In the genomic region with DNA sequence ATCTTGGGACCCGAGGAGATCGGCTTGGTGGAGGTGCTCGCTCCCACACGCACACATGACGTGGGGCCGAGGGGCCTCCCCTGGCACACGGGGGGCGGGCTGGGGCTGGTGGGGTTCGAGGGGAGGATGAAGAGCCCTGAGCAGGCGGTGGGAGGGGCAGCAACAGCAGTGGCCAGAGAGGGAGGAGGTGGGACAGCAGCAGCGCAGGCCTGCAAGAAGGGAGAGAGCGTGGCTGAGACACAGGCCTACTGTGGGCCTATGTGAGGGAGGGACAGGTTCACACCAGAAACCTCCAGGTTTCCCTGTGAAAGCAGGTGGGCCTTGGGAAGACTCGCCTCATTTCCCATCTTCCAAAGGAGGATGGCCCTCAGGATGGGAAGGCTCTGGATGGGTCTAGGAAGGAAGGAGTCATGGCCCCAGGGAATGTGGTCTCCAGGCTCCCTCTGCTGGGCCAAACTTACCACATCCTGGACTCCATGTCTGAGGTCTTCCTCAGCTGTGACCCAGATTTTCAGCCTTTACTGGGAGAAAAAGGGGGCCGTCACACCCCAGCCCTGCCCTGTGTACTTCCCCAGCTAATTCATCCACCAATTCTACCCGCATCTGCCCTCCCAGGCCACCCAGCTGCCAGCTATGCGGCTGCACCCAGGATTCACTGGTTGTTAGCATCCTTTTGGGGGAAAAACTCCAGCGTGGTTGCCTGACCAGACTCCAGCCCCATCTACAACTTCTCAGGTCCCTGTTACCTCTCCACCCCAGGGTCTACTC, we compare ENCODE assay signal across 8 cellular contexts. TPM values are rescaled to one million over a fixed set of nuclear protein-coding genes. Genes with fewer than 3 reads are reported as not detected.
A peak's percentile ranks its signal among the peaks of the same experiment; 100 is the strongest.
DNase-seq lines count a peak whose midpoint lies in the region; ATAC-seq and TF ChIP-seq lines count a peak whose summit lies in the region.

No MANE protein-coding gene starts in this region.

- no peak overlapping the region for H3K27ac ChIP-seq in stomach

- no peaks in the 10 kb centered on the region for H3K9me3 Mint-ChIP-seq in activated T-helper 1 cell treated with anti-CD3 and anti-CD28 coated beads, Interleukin-12 subunit alpha, Interleukin-12 subunit beta, Interleukin-2, Interleukin-4 antibody, amounts not matched to agents 30 ng/mL and 10 ng/mL and 1 ng/mL, durations not matched to agents 14 hours and 24 hours and 36 hours

- H3K9me3 ChIP-seq in stomach: no peaks in the 10 kb centered on the region

- TF ChIP-seq EP300 in stomach (IDR thresholded peaks at IDR 0.05): no peak

- TF ChIP-seq POLR2A in stomach (IDR thresholded peaks at IDR 0.05): no peak

- no peak for ATAC-seq in HG03095 (IDR thresholded peaks at IDR 0.05; ENCODE audit: unreplicated experiment)

- peaks cover 9 to 86% (median 47%) of the 10 kb centered on the region in 3 donors for H3K27me3 ChIP-seq in stomach

- no peaks in the 10 kb centered on the region for H3K36me3 ChIP-seq in stomach

- H3K27me3 Mint-ChIP-seq in activated T-helper 1 cell treated with anti-CD3 and anti-CD28 coated beads, Interleukin-12 subunit alpha, Interleukin-12 subunit beta, Interleukin-2, Interleukin-4 antibody, amounts not matched to agents 30 ng/mL and 10 ng/mL and 1 ng/mL, durations not matched to agents 14 hours and 24 hours and 36 hours (ENCODE audit: insufficient read depth): peaks cover 46% of the 10 kb centered on the region

- DNase-seq in NCI-H2196 (lab: John Stamatoyannopoulos, UW; ENCODE audit: unreplicated experiment): peak; percentile 9
- no peak for DNase-seq in NCI-H2196 treated with DMSO at 0.1 percent for 48 hours (lab: John Stamatoyannopoulos, UW; ENCODE audit: unreplicated experiment)
- peak; percentile 50 for DNase-seq in HK-2 (ENCODE audit: unreplicated experiment)
- peak; percentile 76 for DNase-seq in SW480 (ENCODE audit: low spot score)
- DNase-seq in foreskin melanocyte: peak; percentile 51
- DNase-seq in stomach: peak; percentile 42
- no peak for DNase-seq in activated T-helper 1 cell treated with anti-CD3 and anti-CD28 coated beads, Interleukin-12 subunit alpha, Interleukin-12 subunit beta, Interleukin-2, Interleukin-4 antibody, amounts not matched to agents 30 ng/mL and 10 ng/mL and 1 ng/mL, durations not matched to agents 14 hours and 24 hours and 36 hours (ENCODE audit: low spot score)

- 58 to 72% (median 65%) methylated on average over 15 to 17 of the region's 17 CpGs for WGBS in stomach, 5 donors

- no peaks in the 10 kb centered on the region for H3K36me3 Mint-ChIP-seq in activated T-helper 1 cell treated with anti-CD3 and anti-CD28 coated beads, Interleukin-12 subunit alpha, Interleukin-12 subunit beta, Interleukin-2, Interleukin-4 antibody, amounts not matched to agents 30 ng/mL and 10 ng/mL and 1 ng/mL, durations not matched to agents 14 hours and 24 hours and 36 hours (ENCODE audit: low read depth)

- no peak overlapping the region for H3K27ac Mint-ChIP-seq in activated T-helper 1 cell treated with anti-CD3 and anti-CD28 coated beads, Interleukin-12 subunit alpha, Interleukin-12 subunit beta, Interleukin-2, Interleukin-4 antibody, amounts not matched to agents 30 ng/mL and 10 ng/mL and 1 ng/mL, durations not matched to agents 14 hours and 24 hours and 36 hours

- H3K4me3 Mint-ChIP-seq in activated T-helper 1 cell treated with anti-CD3 and anti-CD28 coated beads, Interleukin-12 subunit alpha, Interleukin-12 subunit beta, Interleukin-2, Interleukin-4 antibody, amounts not matched to agents 30 ng/mL and 10 ng/mL and 1 ng/mL, durations not matched to agents 14 hours and 24 hours and 36 hours: no peak overlapping the region

- no peak overlapping the region for H3K4me3 ChIP-seq in stomach

- intact Hi-C loops in stomach (cut with DNase I; ENCODE audit: low total_unique reads): no loop called here
- intact Hi-C loops in activated T-helper 1 cell treated with anti-CD3 and anti-CD28 coated beads, Interleukin-12 subunit alpha, Interleukin-12 subunit beta, Interleukin-2, Interleukin-4 antibody, amounts not matched to agents 30 ng/mL and 10 ng/mL and 1 ng/mL, durations not matched to agents 14 hours and 24 hours and 36 hours (cut with micrococcal nuclease): no loop called here

- peaks cover 6% of the 10 kb centered on the region for H3K4me1 Mint-ChIP-seq in activated T-helper 1 cell treated with anti-CD3 and anti-CD28 coated beads, Interleukin-12 subunit alpha, Interleukin-12 subunit beta, Interleukin-2, Interleukin-4 antibody, amounts not matched to agents 30 ng/mL and 10 ng/mL and 1 ng/mL, durations not matched to agents 14 hours and 24 hours and 36 hours (ENCODE audit: low read depth)

- peak in 3 of 7 experiments; percentile 20 to 30 (median 30) for TF ChIP-seq CTCF in stomach (IDR thresholded peaks at IDR 0.05)

- peaks cover 14 to 22% (median 18%) of the 10 kb centered on the region in 4 donors for H3K4me1 ChIP-seq in stomach

RNA-seq across cellular contexts. Expression of a gene that starts 2.8 kb away (rescaled TPM):
- total RNA-seq in stomach: under 1 TPM in 2 of 5 donors, not detected in 3; 0.14 to 0.37 TPM
- polyA plus RNA-seq in stomach: 1 to 10 TPM in 2 of 3 donors, under 1 TPM in 1; 0.50 to 1.7 (median 1.5) TPM
- 0.07 and 0.08 TPM in 2 replicates for total RNA-seq in activated T-helper 1 cell treated with anti-CD3 and anti-CD28 coated beads, Interleukin-12 subunit alpha, Interleukin-12 subunit beta, Interleukin-2, Interleukin-4 antibody, amounts not matched to agents 30 ng/mL and 10 ng/mL and 1 ng/mL, durations not matched to agents 14 hours and 24 hours and 36 hours

RNA-seq across cellular contexts. Expression of a gene that starts 8.6 kb away (rescaled TPM):
- total RNA-seq in stomach: 100 to 1,000 TPM in 1 of 5 donors, 10 to 100 TPM in 4; 16.5 to 207 (median 35.6) TPM
- 10 to 100 TPM; 16.7 to 21.8 (median 20.2) TPM for polyA plus RNA-seq in stomach
- total RNA-seq in activated T-helper 1 cell treated with anti-CD3 and anti-CD28 coated beads, Interleukin-12 subunit alpha, Interleukin-12 subunit beta, Interleukin-2, Interleukin-4 antibody, amounts not matched to agents 30 ng/mL and 10 ng/mL and 1 ng/mL, durations not matched to agents 14 hours and 24 hours and 36 hours: 79.6 and 89.8 TPM in 2 replicates

RNA-seq across cellular contexts. Expression of a gene that starts 26.1 kb away (rescaled TPM):
- 10 to 100 TPM in 4 of 5 donors, 1 to 10 TPM in 1; 5.8 to 50.0 (median 25.7) TPM for total RNA-seq in stomach
- 10 to 100 TPM; 45.2 to 54.2 (median 51.6) TPM for polyA plus RNA-seq in stomach
- total RNA-seq in activated T-helper 1 cell treated with anti-CD3 and anti-CD28 coated beads, Interleukin-12 subunit alpha, Interleukin-12 subunit beta, Interleukin-2, Interleukin-4 antibody, amounts not matched to agents 30 ng/mL and 10 ng/mL and 1 ng/mL, durations not matched to agents 14 hours and 24 hours and 36 hours: 34.6 and 36.2 TPM in 2 replicates

RNA-seq across cellular contexts. Expression of a gene that starts 34.8 kb away (rescaled TPM):
- total RNA-seq in stomach: 10 to 100 TPM in 4 of 5 donors, 1 to 10 TPM in 1; 8.7 to 51.8 (median 33.5) TPM
- 10 to 100 TPM; 25.5 to 53.6 (median 43.6) TPM for polyA plus RNA-seq in stomach
- total RNA-seq in activated T-helper 1 cell treated with anti-CD3 and anti-CD28 coated beads, Interleukin-12 subunit alpha, Interleukin-12 subunit beta, Interleukin-2, Interleukin-4 antibody, amounts not matched to agents 30 ng/mL and 10 ng/mL and 1 ng/mL, durations not matched to agents 14 hours and 24 hours and 36 hours: 14.6 and 15.0 TPM in 2 replicates

RNA-seq across cellular contexts. Expression of a gene that starts 50.5 kb away (rescaled TPM):
- total RNA-seq in stomach: 1 to 10 TPM in 2 of 5 donors, not detected in 3; 2.2 to 6.4 TPM
- polyA plus RNA-seq in stomach: 1 to 10 TPM in 2 of 3 donors, under 1 TPM in 1; 0.31 to 1.6 (median 1.1) TPM
- 0.83 and 1.0 TPM in 2 replicates for total RNA-seq in activated T-helper 1 cell treated with anti-CD3 and anti-CD28 coated beads, Interleukin-12 subunit alpha, Interleukin-12 subunit beta, Interleukin-2, Interleukin-4 antibody, amounts not matched to agents 30 ng/mL and 10 ng/mL and 1 ng/mL, durations not matched to agents 14 hours and 24 hours and 36 hours

Comparison
In these comparisons a context has a peak if more than half of its experiments do, and no peak if none do; other contexts are left out.
1. DNase-seq: peak in NCI-H2196 (single experiment), HK-2 (single experiment), SW480 (single experiment), foreskin melanocyte (single experiment) and stomach (single experiment); none in NCI-H2196 treated with DMSO at 0.1 percent for 48 hours (single experiment) and activated T-helper 1 cell treated with anti-CD3 and anti-CD28 coated beads, Interleukin-12 subunit alpha, Interleukin-12 subunit beta, Interleukin-2, Interleukin-4 antibody, amounts not matched to agents 30 ng/mL and 10 ng/mL and 1 ng/mL, durations not matched to agents 14 hours and 24 hours and 36 hours (single experiment).